9 cellular contexts compared by ENCODE assay signal in the genomic region with DNA sequence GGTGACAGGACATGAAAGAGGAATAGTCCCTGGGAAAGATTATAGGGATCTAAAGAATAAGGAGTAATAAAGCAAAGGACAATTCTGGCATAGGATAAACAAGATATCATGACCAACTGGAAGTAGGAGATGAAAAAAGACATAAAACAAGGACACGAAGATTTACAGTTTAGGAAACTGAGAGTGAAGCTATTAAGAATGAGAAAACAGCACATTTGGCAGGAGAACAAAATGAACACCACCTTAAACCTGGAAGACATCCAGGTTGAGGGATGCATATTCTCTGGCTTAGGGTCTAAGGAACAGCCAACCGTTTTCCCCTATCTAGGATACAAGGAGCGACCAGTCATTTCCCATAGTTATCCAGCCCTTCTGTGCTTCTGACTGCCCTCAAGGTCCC. TPM values are rescaled to one million over a fixed set of nuclear protein-coding genes. Genes with fewer than 3 reads are reported as not detected.
DNase-seq lines count a peak whose midpoint lies in the region; ATAC-seq and TF ChIP-seq lines count a peak whose summit lies in the region.
"Had no signal": no experiment of that assay in that cellular context is flagged by ENCODE, and none has a peak within 500 bp of the region (broad histone marks: within the 10 kb centered on the region; RNA-seq: fewer than 3 reads in every experiment).

No MANE protein-coding gene starts in this region.

- peak; percentile 28 for DNase-seq in COLO829 (ENCODE audit: low spot score)
- DNase-seq in activated CD8-positive, alpha-beta memory T cell treated with anti-CD3 and anti-CD28 coated beads, Interleukin-2, amount 50 U/mL, for 48 hours: no peak
- DNase-seq: stimulated activated naive CD4-positive, alpha-beta T cell treated with Interleukin-2 at 50 U/mL for 16 hours had no signal

- H3K27ac ChIP-seq in OCI-LY1 (ENCODE audit: low read depth, low read length, poor library complexity, severe bottlenecking): no peak overlapping the region
- no peak overlapping the region for H3K27ac ChIP-seq in ectodermal cell (ENCODE audit: insufficient read depth, low read depth, low read length, poor library complexity, severe bottlenecking)

- WGBS in ectodermal cell, 2 experiments: 84 to 91% methylated on average over 3 of the region's 3 CpGs

- no peak for ATAC-seq in HG03159 (IDR thresholded peaks at IDR 0.05; ENCODE audit: unreplicated experiment)
- ATAC-seq in HG02840 (IDR thresholded peaks at IDR 0.05; ENCODE audit: low FRiP score, unreplicated experiment): no peak
- no peak for ATAC-seq in GM19467 (IDR thresholded peaks at IDR 0.05; ENCODE audit: unreplicated experiment)

- H3K27me3 ChIP-seq in OCI-LY1 (ENCODE audit: insufficient read depth, low read length) (no peaks in the 10 kb centered on the region), ectodermal cell (ENCODE audit: control insufficient read depth, insufficient read depth, low read length, poor library complexity, severe bottlenecking) (no peaks in the 10 kb centered on the region), neuron (ENCODE audit: insufficient read depth, low read length) (no peaks in the 10 kb centered on the region)

- H2AFZ ChIP-seq in OCI-LY1 (ENCODE audit: low read length) (no peak overlapping the region), neuron (ENCODE audit: low read depth, low read length) (no peak overlapping the region)

- H3K79me2 ChIP-seq in OCI-LY1 (ENCODE audit: insufficient read depth, low read length): peaks cover 51% of the 10 kb centered on the region

- H3K9me3 ChIP-seq in OCI-LY1 (ENCODE audit: low read length) (no peaks in the 10 kb centered on the region), ectodermal cell (ENCODE audit: control insufficient read depth, low read length) (no peaks in the 10 kb centered on the region), neuron (ENCODE audit: low read length) (peaks cover 3% of the 10 kb centered on the region)

- H3K9ac ChIP-seq in OCI-LY1 (ENCODE audit: low read length): no peak overlapping the region

- H3K36me3 ChIP-seq in OCI-LY1 (ENCODE audit: insufficient read depth, low read length): peaks cover 17% of the 10 kb centered on the region
- no peaks in the 10 kb centered on the region for H3K36me3 ChIP-seq in ectodermal cell (ENCODE audit: control insufficient read depth, insufficient read depth, low read length)
- H3K36me3 ChIP-seq in neuron (ENCODE audit: insufficient read depth, low read length): peaks cover 2% of the 10 kb centered on the region

- H4K20me1 ChIP-seq in OCI-LY1 (ENCODE audit: insufficient read depth, low read length): no peaks in the 10 kb centered on the region

- peak overlapping the region; percentile 78 for H3K4me2 ChIP-seq in OCI-LY1 (ENCODE audit: low read length)

- H3F3A ChIP-seq in OCI-LY1 (ENCODE audit: insufficient read depth, low read length): no peaks in the 10 kb centered on the region

- H3K4me3 ChIP-seq in OCI-LY1 (ENCODE audit: low read depth, low read length, poor library complexity, severe bottlenecking) (peak overlapping the region; percentile 88), ectodermal cell (ENCODE audit: insufficient read depth, low read depth, low read length) (peak overlapping the region; percentile 90), neuron (ENCODE audit: low read length) (peak overlapping the region; percentile 63)

- no peak for TF ChIP-seq CTCF in OCI-LY1 (IDR thresholded peaks at IDR 0.05; ENCODE audit: low read length)

- peaks cover 41% of the 10 kb centered on the region for H3K4me1 ChIP-seq in OCI-LY1 (ENCODE audit: insufficient read depth, low read length, severe bottlenecking)
- peaks cover 8% of the 10 kb centered on the region for H3K4me1 ChIP-seq in ectodermal cell (ENCODE audit: control insufficient read depth, insufficient read depth, low read length)
- H3K4me1 ChIP-seq in neuron (ENCODE audit: insufficient read depth, low read length): peaks cover 16% of the 10 kb centered on the region

- H3K9me2 ChIP-seq in OCI-LY1 (ENCODE audit: low read depth, low read length): no peaks in the 10 kb centered on the region

RNA-seq across cellular contexts. Expression of a gene that starts 1.9 kb away (rescaled TPM):
- polyA plus RNA-seq in ectodermal cell (2013, experiment 1 of 4): 18.4 TPM
- polyA plus RNA-seq in ectodermal cell (2013, experiment 2 of 4): 20.3 TPM
- polyA plus RNA-seq in ectodermal cell (2013, experiment 3 of 4): 17.6 TPM
- polyA plus RNA-seq in ectodermal cell (2013, experiment 4 of 4): 17.7 TPM
